8 cellular contexts compared by ENCODE assay signal in genomic region chr18:58541789-58542425, GRCh38.
A peak's percentile ranks its signal among the peaks of the same experiment; 100 is the strongest.
DNase-seq lines count a peak whose midpoint lies in the region; ATAC-seq, FAIRE-seq and TF ChIP-seq lines count a peak whose summit lies in the region.

No MANE protein-coding gene starts in this region.

- H3K4ac ChIP-seq in mesendoderm (ENCODE audit: low read depth, low read length), result peak overlapping the region; percentile 74

- no peak overlapping the region for H2BK120ac ChIP-seq in mesendoderm (ENCODE audit: low read depth, low read length)

- no peaks in the 10 kb centered on the region for H3K79me2 ChIP-seq in mesendoderm (ENCODE audit: control insufficient read depth, insufficient read depth, low read length)

- H3K4me1 ChIP-seq in cardiac muscle cell (ENCODE audit: low read depth) (peaks cover 83% of the 10 kb centered on the region), mesendoderm (ENCODE audit: control insufficient read depth, low read depth, low read length) (peaks cover 23% of the 10 kb centered on the region), testis (no peaks in the 10 kb centered on the region)

- intact Hi-C loops in Right ventricle myocardium inferior (cut with DNase I), result no loop called here
- intact Hi-C loops in testis (cut with DNase I; ENCODE audit: low total_unique reads), result no loop called here

- H3K9me3 ChIP-seq in cardiac muscle cell (ENCODE audit: low read depth) (no peaks in the 10 kb centered on the region), testis (no peaks in the 10 kb centered on the region)

- H2BK5ac ChIP-seq in mesendoderm (ENCODE audit: low read length), result peak overlapping the region; percentile 29

- peak in 1 of 2 donors; percentile 92 for DNase-seq in cardiac muscle cell (ENCODE audit: low read depth in 1 of 2, low spot score in 1 of 2)
- DNase-seq in Right ventricle myocardium inferior (ENCODE audit: missing footprints), result no peak
- DNase-seq in RCC 7860 (ENCODE audit: low spot score), result peak; percentile 99
- peak; percentile 86 for DNase-seq in amniotic stem cell (lab: John Stamatoyannopoulos, UW)
- DNase-seq in mesendoderm, result peak; percentile 96
- no peak for DNase-seq in testis
- no peak for DNase-seq in NCI-H345 (lab: John Stamatoyannopoulos, UW)

- no peak overlapping the region for H3K23ac ChIP-seq in mesendoderm (ENCODE audit: low read length)

- H3K79me1 ChIP-seq in mesendoderm (ENCODE audit: low read length), result no peaks in the 10 kb centered on the region

- TF ChIP-seq CTCF in cardiac muscle cell (IDR thresholded peaks at IDR 0.05; ENCODE audit: low read depth, low read length), result no peak
- TF ChIP-seq CTCF in testis (IDR thresholded peaks at IDR 0.05), result no peak

- ATAC-seq in Right ventricle myocardium inferior (no peak), HG02981 (IDR thresholded peaks at IDR 0.05; ENCODE audit: unreplicated experiment) (peak; percentile 54)

- no peak for TF ChIP-seq POLR2A in testis (IDR thresholded peaks at IDR 0.05)

- H3K4me3 ChIP-seq in cardiac muscle cell (no peak overlapping the region), mesendoderm (ENCODE audit: low read length) (no peak overlapping the region), testis (no peak overlapping the region)

- H3K27ac ChIP-seq in cardiac muscle cell (peak overlapping the region; percentile 95), mesendoderm (ENCODE audit: low read depth, low read length) (peak overlapping the region; percentile 58), testis (no peak overlapping the region)

- peak overlapping the region; percentile 56 for H3K18ac ChIP-seq in mesendoderm (ENCODE audit: low read length)

- peaks cover 9% of the 10 kb centered on the region for H3K36me3 ChIP-seq in cardiac muscle cell
- no peaks in the 10 kb centered on the region for H3K36me3 ChIP-seq in mesendoderm (ENCODE audit: control insufficient read depth, insufficient read depth, low read length)
- no peaks in the 10 kb centered on the region for H3K36me3 ChIP-seq in testis (ENCODE audit: low read depth, missing control alignments)

- H3K27me3 ChIP-seq in cardiac muscle cell (no peaks in the 10 kb centered on the region), mesendoderm (ENCODE audit: insufficient read depth, low read length, poor library complexity) (no peaks in the 10 kb centered on the region), testis (no peaks in the 10 kb centered on the region)

- no peak overlapping the region for H2AK5ac ChIP-seq in mesendoderm (ENCODE audit: low read length)

- H3K4me2 ChIP-seq in mesendoderm (ENCODE audit: low read length), result no peak overlapping the region

- H4K8ac ChIP-seq in mesendoderm (ENCODE audit: low read depth, low read length), result no peak overlapping the region

- H3K9ac ChIP-seq in mesendoderm (ENCODE audit: low read length), result no peak overlapping the region

- H3K56ac ChIP-seq in mesendoderm (ENCODE audit: low read length), result peak overlapping the region; percentile 39

- no peak overlapping the region for H4K5ac ChIP-seq in mesendoderm (ENCODE audit: low read length)

- no CpG with 5 or more reads among the region's 6 CpGs for WGBS in mesendoderm (ENCODE audit: extremely low coverage, insufficient coverage, low lambda C conversion rate)
- WGBS in testis, 2 donors, result 72 to 74% methylated on average over 6 of the region's 6 CpGs

- peak; percentile 99 for FAIRE-seq in RCC 7860 (lab: Jason Lieb, UNC)

- H2BK15ac ChIP-seq in mesendoderm (replicated peaks; ENCODE audit: low read depth), result no peak overlapping the region

Comparison
In these comparisons a context has a peak if more than half of its experiments do, and no peak if none do; other contexts are left out.
1. DNase-seq: peak in RCC 7860 (single experiment), amniotic stem cell (single experiment) and mesendoderm (single experiment); none in Right ventricle myocardium inferior (single experiment), testis (single experiment) and NCI-H345 (single experiment).
2. H3K27ac ChIP-seq: peak in cardiac muscle cell (single experiment) and mesendoderm (single experiment); none in testis (0 of 2).